Comparison of ENCODE assay signal across 17 cellular contexts in the genomic region with DNA sequence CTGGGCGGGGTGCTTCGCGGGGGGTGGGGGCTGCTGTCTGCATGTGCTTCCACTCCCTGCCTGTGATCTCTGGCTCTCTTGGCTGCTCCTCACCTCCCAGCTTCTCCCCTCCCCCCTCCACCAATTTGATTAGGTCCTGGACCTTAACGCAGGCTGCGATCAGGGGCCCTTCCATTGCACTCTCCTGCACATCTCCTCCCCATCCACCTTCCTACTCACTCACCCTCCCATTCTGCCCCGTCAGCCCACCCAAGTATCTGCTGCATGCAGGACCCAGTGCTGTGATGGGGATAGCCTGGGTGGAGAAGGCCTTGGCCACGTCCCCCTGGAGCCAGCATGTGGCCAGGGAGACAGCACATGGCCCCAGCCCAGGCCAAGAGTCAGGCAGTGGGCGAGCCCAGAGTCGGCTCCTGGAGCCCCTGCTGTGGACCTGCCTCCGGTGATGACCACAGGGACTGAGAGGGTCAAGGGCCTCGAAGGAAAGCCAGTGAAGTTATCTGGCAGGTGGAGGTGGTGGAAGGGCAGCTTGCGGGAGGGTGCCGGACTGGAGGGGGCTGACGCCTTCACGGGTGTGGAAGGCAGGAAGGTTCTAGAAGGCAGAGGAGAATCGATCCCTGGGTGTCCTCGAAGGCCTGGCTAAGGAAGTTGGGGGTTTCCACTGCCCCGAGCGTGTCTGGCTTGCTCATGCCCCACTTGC. TPM values are rescaled to one million over a fixed set of nuclear protein-coding genes. Genes with fewer than 3 reads are reported as not detected.
DNase-seq lines count a peak whose midpoint lies in the region; ATAC-seq and TF ChIP-seq lines count a peak whose summit lies in the region.
"Had no signal": no experiment of that assay in that cellular context is flagged by ENCODE, and none has a peak within 500 bp of the region (broad histone marks: within the 10 kb centered on the region; RNA-seq: fewer than 3 reads in every experiment).

No MANE protein-coding gene starts in this region.

- intact Hi-C loops in right lobe of liver (cut with DNase I): loop anchor here (5.0 kb wide), 1 partner anchor 114 kb away; no protein-coding TSS in a partner anchor

- peaks cover 10% of the 10 kb centered on the region for H3K4me1 ChIP-seq in RWPE2 (ENCODE audit: insufficient read depth, poor library complexity, severe bottlenecking)
- H3K4me1 ChIP-seq in right lobe of liver: peaks cover 0 to 7% (median 0%) of the 10 kb centered on the region in 4 donors
- H3K4me1 ChIP-seq: pancreas had no signal

- peaks cover 5% of the 10 kb centered on the region for H3K36me3 Mint-ChIP-seq in stimulated activated effector memory CD8-positive, alpha-beta T cell treated with anti-CD3 and anti-CD28 coated beads, Interleukin-12 subunit alpha, Interleukin-12 subunit beta, amount 100 ng/mL, for 72 hours
- H3K36me3 Mint-ChIP-seq: T-cell had no signal

- peak; percentile 24 for DNase-seq in activated CD4-positive, CD25-positive, alpha-beta regulatory T cell treated with anti-CD3 and anti-CD28 coated beads, Interleukin-2, amount 50 U/mL, for 72 hours
- no peak for DNase-seq in activated CD4-positive, CD25-positive, alpha-beta regulatory T cell (lab: John Stamatoyannopoulos, UW)
- DNase-seq in RWPE2 (ENCODE audit: low spot score) (peak; percentile 82), right lobe of liver (peak in 2 of 3 donors; percentile 9 to 38), CD1c-positive myeloid dendritic cell (ENCODE audit: extremely low spot score) (no peak), GDM1 (lab: John Stamatoyannopoulos, UW) (no peak)
- no peak for DNase-seq in stimulated activated effector memory CD8-positive, alpha-beta T cell treated with anti-CD3 and anti-CD28 coated beads, Interleukin-12 subunit alpha, Interleukin-12 subunit beta, amount 100 ng/mL, for 72 hours (ENCODE audit: low spot score in 2 of 2)
- DNase-seq: activated CD4-positive, alpha-beta T cell treated with anti-CD3 and anti-CD28 coated beads, Interleukin-2, amount 10 ng/mL, durations not matched to agents 24 days and 14 days; mesendoderm; NCI-H1092 treated with DMSO at 0.1 percent for 48 hours; NCI-H2029 treated with DMSO at 0.1 percent for 48 hours; SHP77 treated with DMSO at 0.1 percent for 48 hours; T-cell; testis had no signal

- H3K4me1 Mint-ChIP-seq in stimulated activated effector memory CD8-positive, alpha-beta T cell treated with anti-CD3 and anti-CD28 coated beads, Interleukin-12 subunit alpha, Interleukin-12 subunit beta, amount 100 ng/mL, for 72 hours: peaks cover 19% of the 10 kb centered on the region

- H3K36me3 ChIP-seq in RWPE2 (ENCODE audit: low read depth) (peaks cover 88% of the 10 kb centered on the region), right lobe of liver (no peaks in the 10 kb centered on the region)

- no peak for TF ChIP-seq POLR2A in right lobe of liver (IDR thresholded peaks at IDR 0.05)

- H3K9me3 Mint-ChIP-seq in stimulated activated effector memory CD8-positive, alpha-beta T cell treated with anti-CD3 and anti-CD28 coated beads, Interleukin-12 subunit alpha, Interleukin-12 subunit beta, amount 100 ng/mL, for 72 hours: no peaks in the 10 kb centered on the region
- H3K9me3 Mint-ChIP-seq: activated CD4-positive, alpha-beta T cell treated with anti-CD3 and anti-CD28 coated beads, Interleukin-2, amount 10 ng/mL, durations not matched to agents 24 days and 14 days; activated T-helper 1 cell treated with anti-CD3 and anti-CD28 coated beads, Interleukin-12 subunit alpha, Interleukin-12 subunit beta, Interleukin-2, Interleukin-4 antibody, amounts not matched to agents 30 ng/mL and 10 ng/mL and 1 ng/mL, durations not matched to agents 14 hours and 24 hours and 36 hours; T-cell had no signal

- H3K4me3 ChIP-seq in RWPE2 (ENCODE audit: severe bottlenecking) (no peak overlapping the region), right lobe of liver (no peak overlapping the region)
- H3K4me3 ChIP-seq: pancreas, testis had no signal

- WGBS in right lobe of liver (ENCODE audit: insufficient coverage, low coverage, low lambda C conversion rate, missing lambda C conversion rate): 80% methylated on average over 12 of the region's 19 CpGs

- H3K9me3 ChIP-seq in RWPE2 (ENCODE audit: severe bottlenecking) (no peaks in the 10 kb centered on the region), right lobe of liver (no peaks in the 10 kb centered on the region)
- H3K9me3 ChIP-seq: pancreas, testis had no signal

- no peak overlapping the region for H3K27ac ChIP-seq in RWPE2 (ENCODE audit: poor library complexity, severe bottlenecking)
- no peak overlapping the region for H3K27ac ChIP-seq in right lobe of liver
- H3K27ac ChIP-seq: pancreas, testis had no signal

- H3K4me3 Mint-ChIP-seq in stimulated activated effector memory CD8-positive, alpha-beta T cell treated with anti-CD3 and anti-CD28 coated beads, Interleukin-12 subunit alpha, Interleukin-12 subunit beta, amount 100 ng/mL, for 72 hours: no peak overlapping the region
- H3K4me3 Mint-ChIP-seq: activated CD4-positive, alpha-beta T cell treated with anti-CD3 and anti-CD28 coated beads, Interleukin-2, amount 10 ng/mL, durations not matched to agents 24 days and 14 days; activated T-helper 1 cell treated with anti-CD3 and anti-CD28 coated beads, Interleukin-12 subunit alpha, Interleukin-12 subunit beta, Interleukin-2, Interleukin-4 antibody, amounts not matched to agents 30 ng/mL and 10 ng/mL and 1 ng/mL, durations not matched to agents 14 hours and 24 hours and 36 hours had no signal

- no peak for ATAC-seq in RWPE2 (ENCODE audit: low read depth)
- ATAC-seq in right lobe of liver: no peak
- ATAC-seq in stimulated activated effector memory CD8-positive, alpha-beta T cell treated with anti-CD3 and anti-CD28 coated beads, Interleukin-12 subunit alpha, Interleukin-12 subunit beta, amount 100 ng/mL, for 72 hours: no peak
- ATAC-seq in GM19395 (IDR thresholded peaks at IDR 0.05; ENCODE audit: unreplicated experiment): no peak
- ATAC-seq: pancreas, T-cell had no signal

- H3K27ac Mint-ChIP-seq in stimulated activated effector memory CD8-positive, alpha-beta T cell treated with anti-CD3 and anti-CD28 coated beads, Interleukin-12 subunit alpha, Interleukin-12 subunit beta, amount 100 ng/mL, for 72 hours: peak overlapping the region; percentile 26
- H3K27ac Mint-ChIP-seq: activated CD4-positive, alpha-beta T cell treated with anti-CD3 and anti-CD28 coated beads, Interleukin-2, amount 10 ng/mL, durations not matched to agents 24 days and 14 days; activated T-helper 1 cell treated with anti-CD3 and anti-CD28 coated beads, Interleukin-12 subunit alpha, Interleukin-12 subunit beta, Interleukin-2, Interleukin-4 antibody, amounts not matched to agents 30 ng/mL and 10 ng/mL and 1 ng/mL, durations not matched to agents 14 hours and 24 hours and 36 hours; T-cell had no signal

- TF ChIP-seq CTCF in RWPE2 (IDR thresholded peaks at IDR 0.05; ENCODE audit: poor library complexity, severe bottlenecking) (no peak), right lobe of liver (IDR thresholded peaks at IDR 0.05) (no peak)

- H3K27me3 ChIP-seq in RWPE2 (ENCODE audit: insufficient read depth, poor library complexity, severe bottlenecking) (no peaks in the 10 kb centered on the region), right lobe of liver (no peaks in the 10 kb centered on the region)
- H3K27me3 ChIP-seq: pancreas, testis had no signal

RNA-seq across cellular contexts. Expression of gene SRC, which starts 40.7 kb away (rescaled TPM):
- total RNA-seq in right lobe of liver: 10 to 100 TPM in 4 of 6 experiments, 1 to 10 TPM in 2; 3.1 to 17.3 (median 11.2) TPM

Comparison
In these comparisons a context has a peak if more than half of its experiments do, and no peak if none do; other contexts are left out.
1. DNase-seq: peak in activated CD4-positive, CD25-positive, alpha-beta regulatory T cell treated with anti-CD3 and anti-CD28 coated beads, Interleukin-2, amount 50 U/mL, for 72 hours (single experiment), RWPE2 (single experiment) and right lobe of liver (2 of 3); none in activated CD4-positive, CD25-positive, alpha-beta regulatory T cell (0 of 4), stimulated activated effector memory CD8-positive, alpha-beta T cell treated with anti-CD3 and anti-CD28 coated beads, Interleukin-12 subunit alpha, Interleukin-12 subunit beta, amount 100 ng/mL, for 72 hours (0 of 2), CD1c-positive myeloid dendritic cell (single experiment) and GDM1 (single experiment).